ENCODE assay signal across 15 cellular contexts in the genomic region with DNA sequence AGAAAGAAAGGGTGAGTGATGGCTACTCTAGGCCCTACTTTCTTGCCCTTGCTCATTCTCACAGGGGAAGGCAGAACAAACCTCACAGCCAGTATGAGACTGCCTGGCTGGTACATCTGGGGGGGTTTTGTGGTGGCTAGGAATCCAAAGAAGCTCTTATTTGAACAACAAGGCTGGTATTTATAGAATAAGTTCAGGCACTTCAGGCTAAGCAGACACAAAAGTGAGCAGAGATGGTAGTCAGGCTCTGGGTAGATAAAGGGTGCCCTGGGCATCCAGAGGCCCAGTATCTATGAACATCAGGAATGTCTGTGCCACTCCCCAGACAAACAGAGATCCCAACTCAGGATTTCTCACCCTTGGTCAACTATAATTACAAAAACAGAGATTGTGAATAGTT. TPM values are rescaled to one million over a fixed set of nuclear protein-coding genes. Genes with fewer than 3 reads are reported as not detected.
DNase-seq lines count a peak whose midpoint lies in the region; ATAC-seq and TF ChIP-seq lines count a peak whose summit lies in the region.
"Had no signal": no experiment of that assay in that cellular context is flagged by ENCODE, and none has a peak within 500 bp of the region (broad histone marks: within the 10 kb centered on the region; RNA-seq: fewer than 3 reads in every experiment).

No MANE protein-coding gene starts in this region.

- H3K27ac Mint-ChIP-seq in Caco-2 (ENCODE audit: unreplicated experiment) = peak overlapping the region; percentile 99
- H3K27ac Mint-ChIP-seq: T-helper 17 cell had no signal

- BruUV-seq in Caco-2 (replicated peaks; lab: Mats Ljungman, UMichigan) = no TSS peak

- peaks cover 6% of the 10 kb centered on the region for H3K36me3 Mint-ChIP-seq in Caco-2 (ENCODE audit: insufficient read depth, unreplicated experiment)

- H3K4me1 ChIP-seq in Caco-2 = peaks cover 54% of the 10 kb centered on the region
- peaks cover 14 to 75% (median 63%) of the 10 kb centered on the region in 4 donors for H3K4me1 ChIP-seq in esophagus muscularis mucosa
- peaks cover 45% of the 10 kb centered on the region for H3K4me1 ChIP-seq in rectal smooth muscle tissue (ENCODE audit: control insufficient read depth, insufficient read depth, low read length)

- H3K27me3 Mint-ChIP-seq in Caco-2 (ENCODE audit: insufficient read depth, unreplicated experiment) = no peaks in the 10 kb centered on the region
- H3K27me3 Mint-ChIP-seq: progenitor cell of endocrine pancreas, T-helper 17 cell had no signal

- H3K4me3 ChIP-seq in Caco-2 (ENCODE audit: low read depth, low read length) (no peak overlapping the region), esophagus muscularis mucosa (no peak overlapping the region), rectal smooth muscle tissue (ENCODE audit: low read length) (no peak overlapping the region), lower leg skin (ENCODE audit: low read depth, poor library complexity, severe bottlenecking) (no peak overlapping the region)

- POLR2A ChIA-PET in Caco-2 (lab: Charles Lee) = no interaction called here

- no peak for TF ChIP-seq POLR2A in esophagus muscularis mucosa (IDR thresholded peaks at IDR 0.05; ENCODE audit: low read depth)
- no peak for TF ChIP-seq POLR2A in lower leg skin (IDR thresholded peaks at IDR 0.05)

- H3K4me3 Mint-ChIP-seq in Caco-2 (ENCODE audit: unreplicated experiment) = no peak overlapping the region
- H3K4me3 Mint-ChIP-seq: T-helper 17 cell had no signal

- H3K9me3 Mint-ChIP-seq in Caco-2 (ENCODE audit: unreplicated experiment) = no peaks in the 10 kb centered on the region

- intact Hi-C loops in Caco-2 (cut with micrococcal nuclease; ENCODE audit: unreplicated experiment) = no loop called here
- intact Hi-C loops in esophagus muscularis mucosa (cut with DNase I) = no loop called here
- intact Hi-C loops in lower leg skin (cut with DNase I; ENCODE audit: low total_unique reads) = no loop called here
- intact Hi-C loops in sciatic nerve (cut with DNase I) = no loop called here

- ATAC-seq in sciatic nerve = no peak
- ATAC-seq: T-helper 17 cell had no signal

- peaks cover 36% of the 10 kb centered on the region for H3K4me1 Mint-ChIP-seq in Caco-2 (ENCODE audit: low read depth, unreplicated experiment)

- TF ChIP-seq CTCF in Caco-2 (IDR thresholded peaks at IDR 0.05; ENCODE audit: insufficient read depth in 1 of 2, low read depth in 1 of 2, low read length in 1 of 2, severe bottlenecking in 1 of 2, unreplicated experiment in 1 of 2) = no peak
- TF ChIP-seq CTCF in esophagus muscularis mucosa (IDR thresholded peaks at IDR 0.05) = no peak
- no peak for TF ChIP-seq CTCF in lower leg skin (IDR thresholded peaks at IDR 0.05)

- in situ Hi-C loops in G401 (cut with HindIII; ENCODE audit: low sequenced_read_pairs) = no loop called here

- peak overlapping the region; percentile 88 to 91 (median 90) for H3K27ac ChIP-seq in esophagus muscularis mucosa (replicated peaks in 1 of 4)
- H3K27ac ChIP-seq in rectal smooth muscle tissue (ENCODE audit: low read depth, low read length) = peak overlapping the region; percentile 72
- H3K27ac ChIP-seq: C4-2B had no signal

- no peak for TF ChIP-seq EP300 in esophagus muscularis mucosa (IDR thresholded peaks at IDR 0.05)

- H3K9ac ChIP-seq in rectal smooth muscle tissue (ENCODE audit: low read length) = no peak overlapping the region

- H3K27me3 ChIP-seq in Caco-2 (replicated peaks; ENCODE audit: control insufficient read depth, insufficient read depth, low read length) = no peaks in the 10 kb centered on the region
- no peaks in the 10 kb centered on the region for H3K27me3 ChIP-seq in esophagus muscularis mucosa
- H3K27me3 ChIP-seq in rectal smooth muscle tissue (ENCODE audit: control insufficient read depth, insufficient read depth, low read length) = no peaks in the 10 kb centered on the region

- H3K9me3 ChIP-seq in Caco-2 = no peaks in the 10 kb centered on the region
- H3K9me3 ChIP-seq in esophagus muscularis mucosa = no peaks in the 10 kb centered on the region

- DNase-seq in Caco-2 = no peak
- DNase-seq in RPMI7951 (ENCODE audit: low read depth) = peak; percentile 45
- no peak for DNase-seq in esophagus muscularis mucosa (ENCODE audit: extremely low spot score)
- DNase-seq in lower leg skin (ENCODE audit: low spot score in 2 of 2) = no peak
- DNase-seq in sciatic nerve (ENCODE audit: low spot score) = no peak
- no peak for DNase-seq in NCI-H446 treated with DMSO at 0.1 percent for 48 hours (lab: John Stamatoyannopoulos, UW)
- DNase-seq in G401 (ENCODE audit: low spot score) = no peak
- DNase-seq: activated CD4-positive, alpha-beta T cell treated with anti-CD3 and anti-CD28 coated beads, Interleukin-2, amount 50 U/mL, for 4 hours; central memory CD4-positive, alpha-beta T cell; NCI-H2171 treated with DMSO at 0.1 percent for 48 hours; stimulated activated CD4-positive, alpha-beta T cell treated with anti-CD3 and anti-CD28 coated beads, Interleukin-2, amount 100 ng/mL, for 48 hours; T-helper 17 cell had no signal

- no peaks in the 10 kb centered on the region for H3K36me3 ChIP-seq in Caco-2 (ENCODE audit: control insufficient read depth, insufficient read depth, low read length)
- no peaks in the 10 kb centered on the region for H3K36me3 ChIP-seq in esophagus muscularis mucosa
- no peaks in the 10 kb centered on the region for H3K36me3 ChIP-seq in rectal smooth muscle tissue (ENCODE audit: control insufficient read depth, insufficient read depth, low read length)

- CTCF ChIA-PET in Caco-2 (lab: Charles Lee) = no interaction called here

RNA-seq across cellular contexts. Expression of a gene that starts 57.2 kb away (rescaled TPM):
- total RNA-seq in Caco-2 (2022) = 231 and 236 TPM in 2 replicates
- 174 and 194 TPM in 2 replicates for total RNA-seq in RPMI7951 (2014; rRNA removed; shearing (Covaris generic))
- 100 to 1,000 TPM; 214 to 272 (median 251) TPM for total RNA-seq in esophagus muscularis mucosa
- 100 to 1,000 TPM; 249 to 292 (median 276) TPM for total RNA-seq in lower leg skin
- 254 TPM for total RNA-seq in sciatic nerve
- 80.7 and 110 TPM in 2 replicates for total RNA-seq in G401 (2014; rRNA removed; shearing (Covaris generic))
